Comparison of ENCODE assay signal across 1 cellular context in genomic region chr10:72027498-72027897, GRCh38.
A peak's percentile ranks its signal among the peaks of the same experiment; 100 is the strongest.
TF ChIP-seq lines count a peak whose summit lies in the region.

No MANE protein-coding gene starts in this region.

TF ChIP-seq in HEK293, 187 proteins besides CTCF, POLR2A, EP300 and RAD21 (continued from another document and continues in another):
- TF ChIP-seq ZNF449 (tag by site-specific recombination; IDR thresholded peaks at IDR 0.05) (peak; percentile 54; the same call in 1 of the 2 replicates), ZFP3 (tag by site-specific recombination; IDR thresholded peaks at IDR 0.05; ENCODE audit: low read depth) (no peak), ZBTB8A (tag by site-specific recombination; IDR thresholded peaks at IDR 0.05) (peak; percentile 57; the same call in 1 of the 2 replicates), ZNF354C (tag by site-specific recombination; IDR thresholded peaks at IDR 0.05; ENCODE audit: borderline replicate concordance, low read depth) (no peak), ZNF324 (tag by site-specific recombination; IDR thresholded peaks at IDR 0.05) (peak; percentile 36; the same call in 1 of the 2 replicates), TRIM28 (IDR thresholded peaks at IDR 0.05; ENCODE audit: borderline replicate concordance, low read length) (peak; percentile 68; the same call in 1 of the 2 replicates), ZFP69B (tag by site-specific recombination; IDR thresholded peaks at IDR 0.05) (0 out of 2 replicates have a peak, but pooled peaks have one; percentile 18), ZXDB (tag by site-specific recombination; IDR thresholded peaks at IDR 0.05) (peak; percentile 92), ZNF670 (tag by site-specific recombination; IDR thresholded peaks at IDR 0.05; ENCODE audit: low read depth) (no peak), KLF16 (tag by site-specific recombination; IDR thresholded peaks at IDR 0.05) (no peak), ZNF19 (tag by site-specific recombination; IDR thresholded peaks at IDR 0.05; ENCODE audit: low read depth) (no peak), ZNF629 (tag by site-specific recombination; IDR thresholded peaks at IDR 0.05) (peak; percentile 75), ZNF544 (tag by site-specific recombination; IDR thresholded peaks at IDR 0.05) (no peak), ZNF211 (tag by site-specific recombination; IDR thresholded peaks at IDR 0.05; ENCODE audit: low read depth) (no peak), ZBTB17 (tag by site-specific recombination; IDR thresholded peaks at IDR 0.05) (peak; percentile 23; the same call in 1 of the 2 replicates), GLIS2 (tag by site-specific recombination; IDR thresholded peaks at IDR 0.05) (peak; percentile 52; the same call in 1 of the 2 replicates), ZNF777 (tag by site-specific recombination; IDR thresholded peaks at IDR 0.05; ENCODE audit: borderline replicate concordance) (no peak), ZNF362 (tag by site-specific recombination; IDR thresholded peaks at IDR 0.05) (no peak), ZNF138 (tag by site-specific recombination; IDR thresholded peaks at IDR 0.05; ENCODE audit: borderline replicate concordance) (no peak), ZNF658 (tag by site-specific recombination; IDR thresholded peaks at IDR 0.05) (no peak), ZNF133 (tag by site-specific recombination; IDR thresholded peaks at IDR 0.05) (no peak), HOXC10 (CRISPR knock-in tag; IDR thresholded peaks at IDR 0.05) (no peak), ZNF561 (tag by site-specific recombination; IDR thresholded peaks at IDR 0.05; ENCODE audit: borderline replicate concordance) (no peak), ZBTB21 (tag by site-specific recombination; IDR thresholded peaks at IDR 0.05) (peak; percentile 39; the same call in 1 of the 2 replicates), EGR2 (tag by site-specific recombination; IDR thresholded peaks at IDR 0.05; ENCODE audit: low read depth) (no peak), ZSCAN18 (tag by site-specific recombination; IDR thresholded peaks at IDR 0.05) (no peak), ATF2 (tag by site-specific recombination; IDR thresholded peaks at IDR 0.05; ENCODE audit: low read depth) (no peak), ZNF600 (tag by site-specific recombination; IDR thresholded peaks at IDR 0.05) (peak; percentile 20; the same call in 1 of the 2 replicates), INSM2 (tag by site-specific recombination; IDR thresholded peaks at IDR 0.05) (peak; percentile 85; the same call in 1 of the 2 replicates), ZNF311 (tag by site-specific recombination; IDR thresholded peaks at IDR 0.05; ENCODE audit: borderline replicate concordance) (no peak), ZNF521 (tag by site-specific recombination; IDR thresholded peaks at IDR 0.05) (no peak), KLF1 (tag by site-specific recombination; IDR thresholded peaks at IDR 0.05) (peak; percentile 80), ZNF302 (tag by site-specific recombination; IDR thresholded peaks at IDR 0.05; ENCODE audit: low read depth) (no peak), ZNF645 (tag by site-specific recombination; IDR thresholded peaks at IDR 0.05) (no peak), ZNF221 (tag by site-specific recombination; IDR thresholded peaks at IDR 0.05; ENCODE audit: borderline replicate concordance) (no peak), ZNF664 (tag by site-specific recombination; IDR thresholded peaks at IDR 0.05) (no peak), MZF1 (tag by site-specific recombination; IDR thresholded peaks at IDR 0.05; ENCODE audit: borderline replicate concordance) (peak; percentile 66; the same call in 1 of the 2 replicates), ZBTB26 (tag by site-specific recombination; optimal IDR thresholded peaks at IDR 0.05) (no peak), TSHZ1 (tag by site-specific recombination; IDR thresholded peaks at IDR 0.05; ENCODE audit: borderline replicate concordance) (peak; percentile 88; the same call in 1 of the 2 replicates), ZNF394 (tag by site-specific recombination; IDR thresholded peaks at IDR 0.05; ENCODE audit: borderline replicate concordance) (peak; percentile 17; the same call in 1 of the 2 replicates), KLF7 (tag by site-specific recombination; IDR thresholded peaks at IDR 0.05; ENCODE audit: borderline replicate concordance) (peak; percentile 37; the same call in 1 of the 2 replicates), ZSCAN30 (tag by site-specific recombination; IDR thresholded peaks at IDR 0.05) (peak; percentile 65; the same call in 1 of the 2 replicates), ZNF624 (tag by site-specific recombination; IDR thresholded peaks at IDR 0.05) (no peak), PRDM10 (tag by site-specific recombination; IDR thresholded peaks at IDR 0.05) (peak; percentile 61), ZNF530 (tag by site-specific recombination; IDR thresholded peaks at IDR 0.05; ENCODE audit: low read depth) (no peak), IKZF3 (tag by site-specific recombination; IDR thresholded peaks at IDR 0.05) (peak; percentile 74), ZNF791 (tag by site-specific recombination; IDR thresholded peaks at IDR 0.05) (no peak), ZNF548 (tag by site-specific recombination; IDR thresholded peaks at IDR 0.05) (no peak), ZNF169 (tag by site-specific recombination; IDR thresholded peaks at IDR 0.05) (no peak), ZNF626 (tag by site-specific recombination; IDR thresholded peaks at IDR 0.05) (no peak), SCRT2 (tag by site-specific recombination; IDR thresholded peaks at IDR 0.05) (peak; percentile 73), ZNF514 (tag by site-specific recombination; IDR thresholded peaks at IDR 0.05) (no peak)
